Comparison of ENCODE assay signal across 2 cellular contexts in genomic region chr9:134592819-134593200, GRCh38.
TF ChIP-seq lines count a peak whose summit lies in the region.

No MANE protein-coding gene starts in this region.

TF ChIP-seq in IMR-90, 13 proteins besides CTCF, POLR2A, EP300 and RAD21 (continued from another document):
- TF ChIP-seq ELK1 (IDR thresholded peaks at IDR 0.05; ENCODE audit: borderline replicate concordance, low read depth, low read length) (no peak), USF2 (IDR thresholded peaks at IDR 0.05; ENCODE audit: low read depth, low read length) (no peak), RFX5 (IDR thresholded peaks at IDR 0.05; ENCODE audit: low read depth, low read length) (no peak), CEBPB (IDR thresholded peaks at IDR 0.05; ENCODE audit: low read depth, low read length) (no peak), MAFK (IDR thresholded peaks at IDR 0.05; ENCODE audit: low read depth, low read length) (no peak), SMC3 (IDR thresholded peaks at IDR 0.05; ENCODE audit: low read depth, low read length) (no peak), MAZ (IDR thresholded peaks at IDR 0.05; ENCODE audit: borderline replicate concordance, low read depth, low read length) (no peak), FOS (IDR thresholded peaks at IDR 0.05; ENCODE audit: low read depth, low read length) (no peak), MXI1 (IDR thresholded peaks at IDR 0.05; ENCODE audit: borderline replicate concordance, low read depth, low read length) (no peak)

TF ChIP-seq in HEK293T, 16 proteins besides CTCF, POLR2A, EP300 and RAD21 (continued from another document):
- TF ChIP-seq SP1 (IDR thresholded peaks at IDR 0.05): no peak
- TF ChIP-seq LEF1 (IDR thresholded peaks at IDR 0.05; ENCODE audit: borderline replicate concordance): no peak
- no peak for TF ChIP-seq ELF4 (IDR thresholded peaks at IDR 0.05)
- TF ChIP-seq ZNF384 (IDR thresholded peaks at IDR 0.05): no peak
